In the genomic region with DNA sequence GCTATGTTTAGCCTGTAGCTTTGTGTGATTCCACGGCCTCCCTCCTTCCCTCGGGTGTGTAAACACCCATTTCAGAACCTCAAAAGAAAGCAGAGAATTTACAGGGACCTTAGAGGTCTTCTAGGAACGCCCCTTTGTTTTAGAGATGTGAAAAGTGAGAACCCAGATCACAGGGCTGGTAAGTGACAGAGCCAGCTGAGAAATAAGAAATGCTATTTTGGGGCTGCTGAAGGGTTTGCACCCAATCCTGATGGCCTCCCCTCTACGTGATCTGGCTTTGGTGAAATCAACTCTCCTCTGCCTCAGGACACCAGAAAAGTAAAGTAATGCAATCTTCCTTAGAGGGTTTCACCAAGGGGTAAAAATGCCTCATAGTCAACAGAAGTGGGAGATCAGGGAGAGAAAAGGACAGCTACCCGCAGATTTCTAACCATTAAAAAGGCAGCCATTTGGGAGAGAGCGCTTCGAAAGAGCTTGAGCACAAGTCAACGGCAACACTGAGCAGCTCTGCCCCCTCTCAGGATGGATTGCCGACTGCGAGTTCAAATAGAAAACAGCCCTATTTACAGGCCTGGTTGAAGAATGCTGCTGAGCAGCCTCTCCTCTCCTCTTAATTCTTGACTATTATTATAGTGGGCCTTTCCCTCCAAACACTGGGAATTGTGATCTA, we compare ENCODE assay signal across 24 cellular contexts.
DNase-seq lines count a peak whose midpoint lies in the region; ATAC-seq and TF ChIP-seq lines count a peak whose summit lies in the region.
"Had no signal": no experiment of that assay in that cellular context is flagged by ENCODE, and none has a peak within 500 bp of the region (broad histone marks: within the 10 kb centered on the region; RNA-seq: fewer than 3 reads in every experiment).

No MANE protein-coding gene starts in this region.

- H3F3A ChIP-seq in GM23338 (replicated peaks; ENCODE audit: low read depth): no peaks in the 10 kb centered on the region

- H3K4me2 ChIP-seq in GM23338: no peak overlapping the region
- H3K4me2 ChIP-seq: BLaER1 had no signal

- H3K4me3 Mint-ChIP-seq in GM23338 (no peak overlapping the region), progenitor cell of endocrine pancreas (ENCODE audit: low read depth) (no peak overlapping the region)
- H3K4me3 Mint-ChIP-seq: activated naive CD4-positive, alpha-beta T cell treated with anti-CD3 and anti-CD28 coated beads for 36 hours; T-helper 17 cell had no signal

- H3K9me3 ChIP-seq in iPS-20b (ENCODE audit: insufficient read depth, low read depth, low read length): no peaks in the 10 kb centered on the region
- H3K9me3 ChIP-seq: BLaER1, Caco-2, lower lobe of right lung had no signal

- no peak overlapping the region for H3K4me3 ChIP-seq in GM23338
- H3K4me3 ChIP-seq in iPS-20b (ENCODE audit: low read length): no peak overlapping the region
- H3K4me3 ChIP-seq: BLaER1, lower lobe of right lung had no signal

- H3K9ac ChIP-seq in iPS-20b (ENCODE audit: low read depth, low read length): 0 out of 2 replicates have a peak overlapping the region, but pooled peaks have one; percentile 40
- H3K9ac ChIP-seq: BLaER1 had no signal

- no peaks in the 10 kb centered on the region for H4K20me1 ChIP-seq in GM23338 (replicated peaks; ENCODE audit: insufficient read depth)
- H4K20me1 ChIP-seq: BLaER1 had no signal

- H3K4me1 Mint-ChIP-seq in GM23338 (peaks cover 8% of the 10 kb centered on the region), progenitor cell of endocrine pancreas (ENCODE audit: low read depth) (peaks cover 2% of the 10 kb centered on the region)

- H2AFZ ChIP-seq in GM23338: peak overlapping the region; percentile 96

- H3K27ac Mint-ChIP-seq in GM23338 (peak overlapping the region; percentile 69), progenitor cell of endocrine pancreas (peak overlapping the region; percentile 9)
- H3K27ac Mint-ChIP-seq: activated naive CD4-positive, alpha-beta T cell treated with anti-CD3 and anti-CD28 coated beads for 36 hours; T-helper 17 cell had no signal

- ATAC-seq in GM23338: peak; percentile 93
- ATAC-seq: lower lobe of right lung, T-helper 17 cell had no signal

- H3K79me2 ChIP-seq in GM23338 (replicated peaks; ENCODE audit: insufficient read depth): no peaks in the 10 kb centered on the region

- CTCF ChIA-PET in HEK293T (lab: Yijun Ruan, JAX): interaction anchor here (0.6 kb wide), 1 partner anchor 1504 kb away, joined by 3 read pairs; no protein-coding TSS in a partner anchor

- H3K36me3 ChIP-seq in GM23338 (ENCODE audit: insufficient read depth) (no peaks in the 10 kb centered on the region), iPS-20b (ENCODE audit: insufficient read depth, low read depth, low read length) (no peaks in the 10 kb centered on the region)
- H3K36me3 ChIP-seq: BLaER1, lower lobe of right lung had no signal

- no peak for TF ChIP-seq CTCF in GM23338 (conservative IDR thresholded peaks at IDR 0.05; ENCODE audit: low read depth in 2 of 2)
- no peak for TF ChIP-seq CTCF in progenitor cell of endocrine pancreas (IDR thresholded peaks at IDR 0.05; ENCODE audit: unreplicated experiment)

- no peaks in the 10 kb centered on the region for H3K27me3 Mint-ChIP-seq in GM23338 (ENCODE audit: insufficient read depth, low read depth, poor library complexity)
- H3K27me3 Mint-ChIP-seq in progenitor cell of endocrine pancreas: peaks cover 3% of the 10 kb centered on the region

- no peaks in the 10 kb centered on the region; the same call in 1 of the 2 replicates for H3K4me1 ChIP-seq in GM23338 (ENCODE audit: insufficient read depth)
- H3K4me1 ChIP-seq in iPS-20b (ENCODE audit: insufficient read depth, low read length): peaks cover 4% of the 10 kb centered on the region; the same call in 1 of the 2 replicates
- H3K4me1 ChIP-seq: BLaER1, Caco-2, lower lobe of right lung had no signal

- POLR2A ChIA-PET in HEK293T (lab: Yijun Ruan, JAX): no interaction called here

- peak; percentile 71 for DNase-seq in GM23338 (ENCODE audit: low spot score)
- DNase-seq in NCI-H2227 treated with DMSO at 0.1 percent for 48 hours (lab: John Stamatoyannopoulos, UW): peak; percentile 55
- no peak for DNase-seq in progenitor cell of endocrine pancreas (ENCODE audit: low spot score, unreplicated experiment)
- no peak for DNase-seq in HEK293T (ENCODE audit: extremely low spot score)
- DNase-seq in superior temporal gyrus (ENCODE audit: extremely low spot score): no peak
- DNase-seq in activated CD4-positive, alpha-beta T cell treated with anti-CD3 and anti-CD28 coated beads for 1 hour: no peak
- DNase-seq: activated CD4-positive, alpha-beta T cell treated with anti-CD3 and anti-CD28 coated beads for 4 hours; activated naive CD4-positive, alpha-beta T cell treated with anti-CD3 and anti-CD28 coated beads for 36 hours; activated T-cell treated with anti-CD3 and anti-CD28 coated beads, Interleukin-2, amount 50 U/mL, for 48 hours; amygdala; Caco-2; cortex of kidney; hypothalamus; Karpas-422; kidney; lower lobe of right lung; MV-4-11; NCI-H146; NCI-H524 treated with DMSO at 0.1 percent for 48 hours; small intestine; stimulated activated CD4-positive, alpha-beta T cell treated with anti-CD3 and anti-CD28 coated beads, Interleukin-1b, Interleukin-23, amount 100 ng/mL, for 48 hours; T-helper 17 cell had no signal

- H3K9me3 Mint-ChIP-seq in GM23338 (no peaks in the 10 kb centered on the region), progenitor cell of endocrine pancreas (ENCODE audit: low read depth) (no peaks in the 10 kb centered on the region)
- H3K9me3 Mint-ChIP-seq: activated naive CD4-positive, alpha-beta T cell treated with anti-CD3 and anti-CD28 coated beads for 36 hours had no signal

- no peaks in the 10 kb centered on the region for H3K36me3 Mint-ChIP-seq in GM23338 (ENCODE audit: low read depth)
- H3K36me3 Mint-ChIP-seq in progenitor cell of endocrine pancreas (ENCODE audit: insufficient read depth): no peaks in the 10 kb centered on the region

- H3K27ac ChIP-seq in GM23338 (ENCODE audit: low read depth) (no peak overlapping the region), iPS-20b (ENCODE audit: low read length) (no peak overlapping the region)
- H3K27ac ChIP-seq: BLaER1, lower lobe of right lung had no signal

- H3K9me2 ChIP-seq in GM23338 (ENCODE audit: insufficient read depth): no peaks in the 10 kb centered on the region

- no peaks in the 10 kb centered on the region for H3K27me3 ChIP-seq in GM23338 (ENCODE audit: insufficient read depth)
- no peaks in the 10 kb centered on the region for H3K27me3 ChIP-seq in iPS-20b (ENCODE audit: insufficient read depth, low read length)
- H3K27me3 ChIP-seq: BLaER1 had no signal

TF ChIP-seq in GM23338, 12 proteins besides CTCF, POLR2A, EP300 and RAD21 (continues in another document):
- TF ChIP-seq, protein P1, sequence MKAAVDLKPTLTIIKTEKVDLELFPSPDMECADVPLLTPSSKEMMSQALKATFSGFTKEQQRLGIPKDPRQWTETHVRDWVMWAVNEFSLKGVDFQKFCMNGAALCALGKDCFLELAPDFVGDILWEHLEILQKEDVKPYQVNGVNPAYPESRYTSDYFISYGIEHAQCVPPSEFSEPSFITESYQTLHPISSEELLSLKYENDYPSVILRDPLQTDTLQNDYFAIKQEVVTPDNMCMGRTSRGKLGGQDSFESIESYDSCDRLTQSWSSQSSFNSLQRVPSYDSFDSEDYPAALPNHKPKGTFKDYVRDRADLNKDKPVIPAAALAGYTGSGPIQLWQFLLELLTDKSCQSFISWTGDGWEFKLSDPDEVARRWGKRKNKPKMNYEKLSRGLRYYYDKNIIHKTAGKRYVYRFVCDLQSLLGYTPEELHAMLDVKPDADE (IDR thresholded peaks at IDR 0.05): no peak
- no peak for TF ChIP-seq NANOG (IDR thresholded peaks at IDR 0.05; ENCODE audit: borderline replicate concordance)
- no peak for TF ChIP-seq JUNB (IDR thresholded peaks at IDR 0.05; ENCODE audit: unreplicated experiment)

TF ChIP-seq in HEK293T, 16 proteins besides CTCF, POLR2A, EP300 and RAD21:
- TF ChIP-seq L3MBTL2 (conservative IDR thresholded peaks at IDR 0.05) (no peak), FOXM1 (IDR thresholded peaks at IDR 0.05; ENCODE audit: borderline replicate concordance) (no peak), TARDBP (IDR thresholded peaks at IDR 0.05) (no peak)
TF ChIP-seq in HEK293T: peak in this region for 0.

Comparison
In these comparisons a context has a peak if more than half of its experiments do, and no peak if none do; other contexts are left out.
1. DNase-seq: peak in GM23338 (single experiment) and NCI-H2227 treated with DMSO at 0.1 percent for 48 hours (single experiment); none in progenitor cell of endocrine pancreas (single experiment), HEK293T (single experiment), superior temporal gyrus (single experiment) and activated CD4-positive, alpha-beta T cell treated with anti-CD3 and anti-CD28 coated beads for 1 hour (single experiment).